In the genomic region with DNA sequence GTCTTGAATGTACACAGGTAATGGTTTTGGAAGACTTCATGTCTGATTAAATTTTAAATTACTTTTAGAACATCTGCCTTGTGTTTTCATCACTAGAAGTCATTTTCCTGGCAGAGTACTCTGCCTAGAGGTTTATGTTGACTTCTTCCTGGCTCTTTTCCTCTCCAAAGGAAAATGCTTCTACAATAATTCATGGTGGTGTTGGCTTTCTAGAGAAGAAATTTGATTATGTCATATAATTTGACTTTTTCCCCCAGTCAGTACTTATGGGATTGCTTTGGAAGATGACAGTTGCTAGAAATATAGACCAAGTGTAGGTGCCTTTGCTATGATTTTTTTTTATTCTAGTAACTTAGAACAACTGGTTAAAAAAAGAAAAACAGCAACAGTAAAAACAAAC, we compare ENCODE assay signal across 31 cellular contexts. TPM values are rescaled to one million over a fixed set of nuclear protein-coding genes. Genes with fewer than 3 reads are reported as not detected.
"Had no signal": no experiment of that assay in that cellular context is flagged by ENCODE, and none has a peak within 500 bp of the region (broad histone marks: within the 10 kb centered on the region; RNA-seq: fewer than 3 reads in every experiment).

No MANE protein-coding gene starts in this region.

- H3K27ac ChIP-seq: brain microvascular endothelial cell, coronary artery, dorsolateral prefrontal cortex, esophagus muscularis mucosa, foreskin keratinocyte, gastrocnemius medialis, heart left ventricle had no signal

- H3K4me1 ChIP-seq: foreskin keratinocyte, gastrocnemius medialis had no signal

- H3K9me3 Mint-ChIP-seq: activated CD4-positive, alpha-beta memory T cell treated with anti-CD3 and anti-CD28 coated beads for 36 hours; activated CD4-positive, alpha-beta T cell treated with anti-CD3 and anti-CD28 coated beads, Interleukin-2, amount 10 ng/mL, durations not matched to agents 24 days and 14 days; activated naive CD4-positive, alpha-beta T cell treated with anti-CD3 and anti-CD28 coated beads, Interleukin-2, amount 10 ng/mL, durations not matched to agents 7 days and 5 days; central memory CD8-positive, alpha-beta T cell; dendritic cell treated with granulocyte-macrophage colony-stimulating factor and Interleukin-4, amounts not matched to agents 40 ng/mL and 50 ng/mL, for 4 days had no signal

- DNase-seq: activated CD4-positive, alpha-beta memory T cell treated with anti-CD3 and anti-CD28 coated beads for 36 hours; activated CD4-positive, alpha-beta T cell treated with anti-CD3 and anti-CD28 coated beads for 36 hours; activated CD4-positive, alpha-beta T cell treated with anti-CD3 and anti-CD28 coated beads, Interleukin-2, amount 10 ng/mL, durations not matched to agents 24 days and 14 days; activated CD4-positive, CD25-positive, alpha-beta regulatory T cell; activated CD4-positive, CD25-positive, alpha-beta regulatory T cell treated with anti-CD3 and anti-CD28 coated beads, Interleukin-2, amount 50 U/mL, for 72 hours; activated CD8-positive, alpha-beta memory T cell treated with anti-CD3 and anti-CD28 coated beads, Interleukin-2, amount 10 ng/mL, durations not matched to agents 7 days and 5 days; activated CD8-positive, alpha-beta memory T cell treated with anti-CD3 and anti-CD28 coated beads, Interleukin-2, amount 50 U/mL, for 4 hours; activated CD8-positive, alpha-beta T cell treated with anti-CD3 and anti-CD28 coated beads, Interleukin-2, amount 10 ng/mL, durations not matched to agents 7 days and 5 days; activated gamma-delta T cell; activated naive CD4-positive, alpha-beta T cell; activated naive CD4-positive, alpha-beta T cell treated with anti-CD3 and anti-CD28 coated beads, Interleukin-2, amount 10 ng/mL, durations not matched to agents 7 days and 5 days; activated T-cell treated with anti-CD3 and anti-CD28 coated beads, Interleukin-2, amount 50 U/mL, for 1 hour; activated T-cell treated with anti-CD3 and anti-CD28 coated beads, Interleukin-2, amount 50 U/mL, for 48 hours; amniotic stem cell; anterior cingulate cortex; brain microvascular endothelial cell; dorsolateral prefrontal cortex; effector memory CD4-positive, alpha-beta T cell; erythroblast; foreskin keratinocyte; gastrocnemius medialis; glutamatergic neuron; heart left ventricle; T-helper 2 cell had no signal

- H3K27me3 Mint-ChIP-seq: activated CD4-positive, alpha-beta memory T cell treated with anti-CD3 and anti-CD28 coated beads for 36 hours; activated CD4-positive, alpha-beta T cell treated with anti-CD3 and anti-CD28 coated beads for 36 hours; activated CD4-positive, alpha-beta T cell treated with anti-CD3 and anti-CD28 coated beads, Interleukin-2, amount 10 ng/mL, durations not matched to agents 24 days and 14 days; activated CD8-positive, alpha-beta memory T cell treated with anti-CD3 and anti-CD28 coated beads, Interleukin-2, amount 10 ng/mL, durations not matched to agents 7 days and 5 days; activated naive CD4-positive, alpha-beta T cell treated with anti-CD3 and anti-CD28 coated beads, Interleukin-2, amount 10 ng/mL, durations not matched to agents 7 days and 5 days; activated naive CD8-positive, alpha-beta T cell; central memory CD8-positive, alpha-beta T cell; dendritic cell treated with granulocyte-macrophage colony-stimulating factor and Interleukin-4, amounts not matched to agents 40 ng/mL and 50 ng/mL, for 4 days had no signal

- H3K9me3 ChIP-seq: esophagus muscularis mucosa, gastrocnemius medialis, heart left ventricle had no signal

- H3K27me3 ChIP-seq: brain microvascular endothelial cell, foreskin keratinocyte, gastrocnemius medialis had no signal

- H3K4me3 Mint-ChIP-seq: activated CD4-positive, alpha-beta memory T cell treated with anti-CD3 and anti-CD28 coated beads for 36 hours; activated CD4-positive, alpha-beta T cell treated with anti-CD3 and anti-CD28 coated beads for 36 hours; activated CD4-positive, alpha-beta T cell treated with anti-CD3 and anti-CD28 coated beads, Interleukin-2, amount 10 ng/mL, durations not matched to agents 24 days and 14 days; activated CD8-positive, alpha-beta memory T cell treated with anti-CD3 and anti-CD28 coated beads, Interleukin-2, amount 10 ng/mL, durations not matched to agents 7 days and 5 days; activated CD8-positive, alpha-beta T cell treated with anti-CD3 and anti-CD28 coated beads, Interleukin-2, amount 10 ng/mL, durations not matched to agents 7 days and 5 days; activated naive CD4-positive, alpha-beta T cell treated with anti-CD3 and anti-CD28 coated beads, Interleukin-2, amount 10 ng/mL, durations not matched to agents 7 days and 5 days; activated naive CD8-positive, alpha-beta T cell; central memory CD8-positive, alpha-beta T cell; dendritic cell treated with granulocyte-macrophage colony-stimulating factor and Interleukin-4, amounts not matched to agents 40 ng/mL and 50 ng/mL, for 4 days had no signal

- H3K36me3 ChIP-seq: brain microvascular endothelial cell, esophagus muscularis mucosa, gastrocnemius medialis, heart left ventricle had no signal

- H3K27ac Mint-ChIP-seq: activated CD4-positive, alpha-beta memory T cell treated with anti-CD3 and anti-CD28 coated beads for 36 hours; activated CD4-positive, alpha-beta T cell treated with anti-CD3 and anti-CD28 coated beads for 36 hours; activated CD4-positive, alpha-beta T cell treated with anti-CD3 and anti-CD28 coated beads, Interleukin-2, amount 10 ng/mL, durations not matched to agents 24 days and 14 days; activated CD8-positive, alpha-beta memory T cell treated with anti-CD3 and anti-CD28 coated beads, Interleukin-2, amount 10 ng/mL, durations not matched to agents 7 days and 5 days; activated CD8-positive, alpha-beta T cell treated with anti-CD3 and anti-CD28 coated beads, Interleukin-2, amount 10 ng/mL, durations not matched to agents 7 days and 5 days; activated naive CD4-positive, alpha-beta T cell treated with anti-CD3 and anti-CD28 coated beads, Interleukin-2, amount 10 ng/mL, durations not matched to agents 7 days and 5 days; activated naive CD8-positive, alpha-beta T cell; dendritic cell treated with granulocyte-macrophage colony-stimulating factor and Interleukin-4, amounts not matched to agents 40 ng/mL and 50 ng/mL, for 4 days had no signal

- H3K4me3 ChIP-seq: coronary artery, dorsolateral prefrontal cortex, esophagus muscularis mucosa, gastrocnemius medialis, heart left ventricle had no signal

- ATAC-seq: activated CD4-positive, alpha-beta T cell treated with anti-CD3 and anti-CD28 coated beads for 36 hours; activated CD8-positive, alpha-beta memory T cell treated with anti-CD3 and anti-CD28 coated beads, Interleukin-2, amount 10 ng/mL, durations not matched to agents 7 days and 5 days; activated CD8-positive, alpha-beta T cell treated with anti-CD3 and anti-CD28 coated beads, Interleukin-2, amount 10 ng/mL, durations not matched to agents 7 days and 5 days; foreskin keratinocyte; gastrocnemius medialis; heart left ventricle had no signal

RNA-seq across cellular contexts. Expression of gene F2RL2, which starts 46.7 kb away (rescaled TPM):
- total RNA-seq: activated CD4-positive, alpha-beta memory T cell treated with anti-CD3 and anti-CD28 coated beads for 36 hours; activated CD4-positive, alpha-beta T cell treated with anti-CD3 and anti-CD28 coated beads for 36 hours; activated CD4-positive, alpha-beta T cell treated with anti-CD3 and anti-CD28 coated beads, Interleukin-2, amount 10 ng/mL, durations not matched to agents 24 days and 14 days; activated CD8-positive, alpha-beta memory T cell treated with anti-CD3 and anti-CD28 coated beads for 36 hours; activated CD8-positive, alpha-beta T cell treated with anti-CD3 and anti-CD28 coated beads, Interleukin-2, amount 10 ng/mL, durations not matched to agents 7 days and 5 days; gastrocnemius medialis; T-helper 1 cell treated with Interleukin-12 subunit alpha and Interleukin-12 subunit beta and Interleukin-4 antibody, amounts not matched to agents 30 ng/mL and 1 ng/mL, for 36 hours had no signal
- polyA plus RNA-seq: foreskin keratinocyte had no signal
